In genomic region chr11:7548659-7549283, GRCh38 we compare ENCODE assay signal across 8 cellular contexts. TPM values are rescaled to one million over a fixed set of nuclear protein-coding genes. Genes with fewer than 3 reads are reported as not detected.
DNase-seq lines count a peak whose midpoint lies in the region; ATAC-seq and TF ChIP-seq lines count a peak whose summit lies in the region.

No MANE protein-coding gene starts in this region.

- peaks cover 0 to 12% (median 1%) of the 10 kb centered on the region in 4 donors for H3K4me1 Mint-ChIP-seq in CD4-positive, CD25-positive, alpha-beta regulatory T cell
- H3K4me1 Mint-ChIP-seq in glutamatergic neuron (ENCODE audit: low read depth, unreplicated experiment), result no peaks in the 10 kb centered on the region

- no peak overlapping the region for H3K9ac ChIP-seq in liver (ENCODE audit: low read depth in 1 of 2, low read length in 2 of 2)

- H3K4me3 Mint-ChIP-seq in CD4-positive, CD25-positive, alpha-beta regulatory T cell, result no peak overlapping the region
- H3K4me3 Mint-ChIP-seq in glutamatergic neuron (ENCODE audit: unreplicated experiment), result no peak overlapping the region

- ATAC-seq in CD4-positive, CD25-positive, alpha-beta regulatory T cell (ENCODE audit: low read depth in 2 of 2), result no peak
- ATAC-seq in GM18861 (IDR thresholded peaks at IDR 0.05; ENCODE audit: unreplicated experiment), result peak; percentile 95
- peak; percentile 85 for ATAC-seq in HG02973 (IDR thresholded peaks at IDR 0.05; ENCODE audit: unreplicated experiment)
- ATAC-seq in SK-N-SH treated with all-trans-retinoic acid at 6 μM for 48 hours, result peak; percentile 61; the same call in 2 of the 3 replicates

- peak; percentile 82 to 89 for TF ChIP-seq RAD21 in liver (IDR thresholded peaks at IDR 0.05)

- H3K9me3 Mint-ChIP-seq in CD4-positive, CD25-positive, alpha-beta regulatory T cell, result no peaks in the 10 kb centered on the region
- H3K9me3 Mint-ChIP-seq in glutamatergic neuron (ENCODE audit: unreplicated experiment), result peaks cover 2% of the 10 kb centered on the region

- 63% methylated on average over 7 of the region's 7 CpGs for WGBS in liver

- peak; percentile 65 for TF ChIP-seq CTCF in liver (IDR thresholded peaks at IDR 0.05; ENCODE audit: low read depth, low read length, missing input control)
- TF ChIP-seq CTCF in glutamatergic neuron (IDR thresholded peaks at IDR 0.05; ENCODE audit: partially characterized antibody, unreplicated experiment), result no peak
- peak in 16 of 56 donors; percentile 9 to 50 (median 18) for TF ChIP-seq CTCF in dorsolateral prefrontal cortex (IDR thresholded peaks at IDR 0.05 in 54 of 56, conservative IDR thresholded peaks at IDR 0.05 in 2 of 56; ENCODE audit: low read depth in 1 of 56, partially characterized antibody in 56 of 56)

- peak in 2 of 3 donors; percentile 8 to 50 for DNase-seq in CD4-positive, CD25-positive, alpha-beta regulatory T cell
- no peak for DNase-seq in glutamatergic neuron
- DNase-seq in central memory CD4-positive, alpha-beta T cell, result no peak
- no peak for DNase-seq in dorsolateral prefrontal cortex

- H3K36me3 Mint-ChIP-seq in CD4-positive, CD25-positive, alpha-beta regulatory T cell, result peaks cover 12% of the 10 kb centered on the region
- no peaks in the 10 kb centered on the region for H3K36me3 Mint-ChIP-seq in glutamatergic neuron (ENCODE audit: unreplicated experiment)

- no peaks in the 10 kb centered on the region for H3K27me3 ChIP-seq in CD4-positive, CD25-positive, alpha-beta regulatory T cell (ENCODE audit: control insufficient read depth, insufficient read depth, low read length)
- H3K27me3 ChIP-seq in liver (ENCODE audit: control insufficient read depth in 4 of 4, insufficient read depth in 4 of 4, low read length in 3 of 4) (no peaks in the 10 kb centered on the region), dorsolateral prefrontal cortex (no peaks in the 10 kb centered on the region)

- no peaks in the 10 kb centered on the region for H3K9me3 ChIP-seq in CD4-positive, CD25-positive, alpha-beta regulatory T cell (ENCODE audit: control insufficient read depth in 2 of 2, low read length in 2 of 2)
- no peaks in the 10 kb centered on the region for H3K9me3 ChIP-seq in liver (ENCODE audit: control insufficient read depth in 4 of 4, low read length in 3 of 4)

- H3K4me1 ChIP-seq in CD4-positive, CD25-positive, alpha-beta regulatory T cell (ENCODE audit: control insufficient read depth, insufficient read depth, low read length, poor library complexity, severe bottlenecking), result no peaks in the 10 kb centered on the region
- peaks cover 0 to 4% (median under 1%) of the 10 kb centered on the region in 4 donors for H3K4me1 ChIP-seq in liver (ENCODE audit: control insufficient read depth in 4 of 4, insufficient read depth in 4 of 4, low read length in 3 of 4)

- H3K27ac Mint-ChIP-seq in CD4-positive, CD25-positive, alpha-beta regulatory T cell, result no peak overlapping the region
- H3K27ac Mint-ChIP-seq in glutamatergic neuron (ENCODE audit: unreplicated experiment), result no peak overlapping the region

- H3K36me3 ChIP-seq in CD4-positive, CD25-positive, alpha-beta regulatory T cell (ENCODE audit: control insufficient read depth, insufficient read depth, low read length), result no peaks in the 10 kb centered on the region
- H3K36me3 ChIP-seq in liver (ENCODE audit: control insufficient read depth in 4 of 4, insufficient read depth in 3 of 4, low read depth in 1 of 4, low read length in 3 of 4), result peaks cover 0 to 10% (median 5%) of the 10 kb centered on the region in 4 donors

- intact Hi-C loops in dorsolateral prefrontal cortex (cut with DNase I), result no loop called here

- no peak overlapping the region for H3K4me3 ChIP-seq in CD4-positive, CD25-positive, alpha-beta regulatory T cell (ENCODE audit: low read depth, low read length)
- H3K4me3 ChIP-seq in liver (ENCODE audit: low read depth in 1 of 3, low read length in 3 of 3) (no peak overlapping the region), dorsolateral prefrontal cortex (no peak overlapping the region)

- H3K27ac ChIP-seq in CD4-positive, CD25-positive, alpha-beta regulatory T cell (ENCODE audit: insufficient read depth, low read length, poor library complexity, severe bottlenecking), result no peak overlapping the region
- no peak overlapping the region for H3K27ac ChIP-seq in liver (ENCODE audit: low read depth in 1 of 2, low read length in 2 of 2)
- peak overlapping the region in 5 of 59 donors; percentile 8 to 57 (median 36) for H3K27ac ChIP-seq in dorsolateral prefrontal cortex

- H3K27me3 Mint-ChIP-seq in CD4-positive, CD25-positive, alpha-beta regulatory T cell, result no peaks in the 10 kb centered on the region
- no peaks in the 10 kb centered on the region for H3K27me3 Mint-ChIP-seq in glutamatergic neuron (ENCODE audit: unreplicated experiment)

TF ChIP-seq in SK-N-SH treated with all-trans-retinoic acid at 6 μM for 48 hours, 23 proteins besides CTCF, POLR2A, EP300 and RAD21 (continues in another document):
- TF ChIP-seq CREB5 (CRISPR knock-in tag; IDR thresholded peaks at IDR 0.05; ENCODE audit: low read depth) (no peak), POU6F1 (CRISPR knock-in tag; IDR thresholded peaks at IDR 0.05; ENCODE audit: borderline replicate concordance, low read depth) (no peak), ESRRG (CRISPR knock-in tag; IDR thresholded peaks at IDR 0.05) (no peak), ZNF8 (CRISPR knock-in tag; IDR thresholded peaks at IDR 0.05) (no peak), ZC3H10 (CRISPR knock-in tag; IDR thresholded peaks at IDR 0.05) (no peak), RARB (CRISPR knock-in tag; IDR thresholded peaks at IDR 0.05) (no peak), ARNTL (CRISPR knock-in tag; IDR thresholded peaks at IDR 0.05; ENCODE audit: borderline replicate concordance, low read depth) (no peak), ZFP3 (CRISPR knock-in tag; IDR thresholded peaks at IDR 0.05) (no peak)

TF ChIP-seq in liver, 16 proteins besides CTCF, POLR2A, EP300 and RAD21:
- TF ChIP-seq MAX (IDR thresholded peaks at IDR 0.05) (no peak), GABPA (IDR thresholded peaks at IDR 0.05 in 1 of 2, conservative IDR thresholded peaks at IDR 0.05 in 1 of 2) (no peak), FOXA2 (IDR thresholded peaks at IDR 0.05) (no peak), ZBTB33 (IDR thresholded peaks at IDR 0.05) (no peak), HNF4A (conservative IDR thresholded peaks at IDR 0.05) (no peak), NR2F2 (IDR thresholded peaks at IDR 0.05) (no peak), ATF3 (IDR thresholded peaks at IDR 0.05) (no peak), JUND (IDR thresholded peaks at IDR 0.05) (no peak)

RNA-seq across cellular contexts. Expression of gene PPFIBP2, which starts 35.0 kb away (rescaled TPM):
- total RNA-seq in CD4-positive, CD25-positive, alpha-beta regulatory T cell, result 10.6 TPM
- polyA plus RNA-seq in CD4-positive, CD25-positive, alpha-beta regulatory T cell, result 1 to 10 TPM in 3 of 4 donors, under 1 TPM in 1; 0.47 to 4.8 (median 2.8) TPM
- total RNA-seq in liver (10 to 100 TPM; 23.1 to 80.0 TPM), glutamatergic neuron (ENCODE audit: unreplicated experiment) (1.5 TPM), dorsolateral prefrontal cortex (100 to 1,000 TPM in 1 of 120 experiments, 10 to 100 TPM in 119; 14.4 to 115 (median 35.6) TPM)
- 10 to 100 TPM; 19.6 to 23.3 TPM for polyA plus RNA-seq in liver

Comparison
In these comparisons a context has a peak if more than half of its experiments do, and no peak if none do; other contexts are left out.
1. ATAC-seq: peak in GM18861 (single experiment), HG02973 (single experiment) and SK-N-SH treated with all-trans-retinoic acid at 6 μM for 48 hours (single experiment); none in CD4-positive, CD25-positive, alpha-beta regulatory T cell (0 of 2).
2. DNase-seq: peak in CD4-positive, CD25-positive, alpha-beta regulatory T cell (2 of 3); none in glutamatergic neuron (single experiment), central memory CD4-positive, alpha-beta T cell (single experiment) and dorsolateral prefrontal cortex (0 of 10).